Comparison of ENCODE assay signal across 10 cellular contexts in genomic region chr20:51221791-51222408, GRCh38.
A peak's percentile ranks its signal among the peaks of the same experiment; 100 is the strongest.
DNase-seq lines count a peak whose midpoint lies in the region; ATAC-seq and FAIRE-seq lines count a peak whose summit lies in the region.
"Had no signal": no experiment of that assay in that cellular context is flagged by ENCODE, and none has a peak within 500 bp of the region (broad histone marks: within the 10 kb centered on the region; RNA-seq: fewer than 3 reads in every experiment).

No MANE protein-coding gene starts in this region.

- peaks cover 5% of the 10 kb centered on the region for H3K9me3 Mint-ChIP-seq in activated CD4-positive, alpha-beta memory T cell treated with anti-CD3 and anti-CD28 coated beads, Interleukin-2, amount 10 ng/mL, durations not matched to agents 7 days and 5 days
- H3K9me3 Mint-ChIP-seq in activated naive CD4-positive, alpha-beta T cell treated with anti-CD3 and anti-CD28 coated beads, Interleukin-2, amount 10 ng/mL, durations not matched to agents 7 days and 5 days: peaks cover 11% of the 10 kb centered on the region

- FAIRE-seq in frontal cortex (lab: Jason Lieb, UNC): no peak

- H3K4me1 Mint-ChIP-seq in activated CD4-positive, alpha-beta memory T cell treated with anti-CD3 and anti-CD28 coated beads, Interleukin-2, amount 10 ng/mL, durations not matched to agents 7 days and 5 days: peaks cover 12% of the 10 kb centered on the region
- H3K4me1 Mint-ChIP-seq in activated naive CD4-positive, alpha-beta T cell treated with anti-CD3 and anti-CD28 coated beads, Interleukin-2, amount 10 ng/mL, durations not matched to agents 7 days and 5 days: peaks cover 11% of the 10 kb centered on the region

- H3K27me3 ChIP-seq in ACC112 (ENCODE audit: insufficient read depth, low read length): peaks cover 29% of the 10 kb centered on the region; the same call in 1 of the 2 replicates
- H3K27me3 ChIP-seq in iPS-18a (ENCODE audit: control insufficient read depth, insufficient read depth, low read length): peaks cover 20% of the 10 kb centered on the region

- H3K9me3 ChIP-seq in iPS-18a (ENCODE audit: control insufficient read depth, low read depth, low read length): peaks cover 5% of the 10 kb centered on the region

- no peaks in the 10 kb centered on the region for H3K36me3 Mint-ChIP-seq in activated CD4-positive, alpha-beta memory T cell treated with anti-CD3 and anti-CD28 coated beads, Interleukin-2, amount 10 ng/mL, durations not matched to agents 7 days and 5 days (ENCODE audit: low read depth)
- H3K36me3 Mint-ChIP-seq in activated naive CD4-positive, alpha-beta T cell treated with anti-CD3 and anti-CD28 coated beads, Interleukin-2, amount 10 ng/mL, durations not matched to agents 7 days and 5 days: no peaks in the 10 kb centered on the region

- H3K9ac ChIP-seq in iPS-18a (ENCODE audit: low read length): peak overlapping the region; percentile 26

- DNase-seq in HPDE6-E6E7 (ENCODE audit: extremely low spot score): peak; percentile 57
- peak; percentile 20 for DNase-seq in activated CD4-positive, alpha-beta memory T cell treated with anti-CD3 and anti-CD28 coated beads, Interleukin-2, amount 10 ng/mL, durations not matched to agents 7 days and 5 days
- DNase-seq in frontal cortex (ENCODE audit: low spot score in 2 of 2): no peak
- DNase-seq in NCI-H2196 (lab: John Stamatoyannopoulos, UW; ENCODE audit: unreplicated experiment): no peak
- no peak for DNase-seq in activated naive CD4-positive, alpha-beta T cell treated with anti-CD3 and anti-CD28 coated beads, Interleukin-2, amount 10 ng/mL, durations not matched to agents 7 days and 5 days
- DNase-seq: DMS79 treated with DMSO at 0.1 percent for 48 hours; stimulated activated CD4-positive, alpha-beta T cell treated with anti-CD3 and anti-CD28 coated beads, Interleukin-4, amount 100 ng/mL, for 24 hours had no signal

- H3K27ac ChIP-seq in ACC112 (ENCODE audit: low read depth, low read length) (no peak overlapping the region), iPS-18a (ENCODE audit: low read length) (no peak overlapping the region)

- no peak overlapping the region for H3K27ac Mint-ChIP-seq in activated CD4-positive, alpha-beta memory T cell treated with anti-CD3 and anti-CD28 coated beads, Interleukin-2, amount 10 ng/mL, durations not matched to agents 7 days and 5 days
- H3K27ac Mint-ChIP-seq in activated naive CD4-positive, alpha-beta T cell treated with anti-CD3 and anti-CD28 coated beads, Interleukin-2, amount 10 ng/mL, durations not matched to agents 7 days and 5 days: no peak overlapping the region

- no peaks in the 10 kb centered on the region for H3K36me3 ChIP-seq in ACC112 (ENCODE audit: insufficient read depth, low read length)
- H3K36me3 ChIP-seq in iPS-18a (ENCODE audit: control insufficient read depth, low read depth, low read length): no peaks in the 10 kb centered on the region

- peaks cover 30% of the 10 kb centered on the region for H3K27me3 Mint-ChIP-seq in activated CD4-positive, alpha-beta memory T cell treated with anti-CD3 and anti-CD28 coated beads, Interleukin-2, amount 10 ng/mL, durations not matched to agents 7 days and 5 days
- H3K27me3 Mint-ChIP-seq in activated naive CD4-positive, alpha-beta T cell treated with anti-CD3 and anti-CD28 coated beads, Interleukin-2, amount 10 ng/mL, durations not matched to agents 7 days and 5 days: peaks cover 54% of the 10 kb centered on the region

- no peaks in the 10 kb centered on the region for H3K79me2 ChIP-seq in ACC112 (ENCODE audit: control insufficient read depth, insufficient read depth, low read length, unreplicated experiment)

- POLR2A ChIA-PET in activated CD4-positive, alpha-beta memory T cell treated with anti-CD3 and anti-CD28 coated beads, Interleukin-2, amount 10 ng/mL, durations not matched to agents 7 days and 5 days (lab: Charles Lee): no interaction called here

- H3K4me1 ChIP-seq in ACC112 (ENCODE audit: control insufficient read depth, insufficient read depth, low read length, unreplicated experiment): no peaks in the 10 kb centered on the region
- H3K4me1 ChIP-seq in iPS-18a (ENCODE audit: control insufficient read depth, low read depth, low read length): peaks cover 24% of the 10 kb centered on the region

- CTCF ChIA-PET in activated CD4-positive, alpha-beta memory T cell treated with anti-CD3 and anti-CD28 coated beads, Interleukin-2, amount 10 ng/mL, durations not matched to agents 7 days and 5 days (lab: Charles Lee): interaction anchor here (1.1 kb wide), 1 partner anchor 12 kb away, joined by 3 read pairs; no protein-coding TSS in a partner anchor
- CTCF ChIA-PET in activated naive CD4-positive, alpha-beta T cell treated with anti-CD3 and anti-CD28 coated beads, Interleukin-2, amount 10 ng/mL, durations not matched to agents 7 days and 5 days (lab: Charles Lee): interaction anchor here (1.1 to 1.8 kb wide), 4 partner anchors 44 to 234 kb away, joined by 3 to 5 read pairs (median 4); no protein-coding TSS in a partner anchor

- H3K4me3 ChIP-seq in ACC112 (ENCODE audit: low read depth, low read length) (peak overlapping the region; percentile 36), iPS-18a (ENCODE audit: low read length) (peak overlapping the region; percentile 24)

- H3K4me3 Mint-ChIP-seq in activated CD4-positive, alpha-beta memory T cell treated with anti-CD3 and anti-CD28 coated beads, Interleukin-2, amount 10 ng/mL, durations not matched to agents 7 days and 5 days: no peak overlapping the region
- no peak overlapping the region for H3K4me3 Mint-ChIP-seq in activated naive CD4-positive, alpha-beta T cell treated with anti-CD3 and anti-CD28 coated beads, Interleukin-2, amount 10 ng/mL, durations not matched to agents 7 days and 5 days

- ATAC-seq in GM21737 (IDR thresholded peaks at IDR 0.05; ENCODE audit: unreplicated experiment): no peak

- H2AFZ ChIP-seq in ACC112 (ENCODE audit: low read length, unreplicated experiment): no peak overlapping the region

Comparison
In these comparisons a context has a peak if more than half of its experiments do, and no peak if none do; other contexts are left out.
1. DNase-seq: peak in HPDE6-E6E7 (single experiment) and activated CD4-positive, alpha-beta memory T cell treated with anti-CD3 and anti-CD28 coated beads, Interleukin-2, amount 10 ng/mL, durations not matched to agents 7 days and 5 days (single experiment); none in frontal cortex (0 of 2), NCI-H2196 (single experiment) and activated naive CD4-positive, alpha-beta T cell treated with anti-CD3 and anti-CD28 coated beads, Interleukin-2, amount 10 ng/mL, durations not matched to agents 7 days and 5 days (single experiment).